In the genomic region with DNA sequence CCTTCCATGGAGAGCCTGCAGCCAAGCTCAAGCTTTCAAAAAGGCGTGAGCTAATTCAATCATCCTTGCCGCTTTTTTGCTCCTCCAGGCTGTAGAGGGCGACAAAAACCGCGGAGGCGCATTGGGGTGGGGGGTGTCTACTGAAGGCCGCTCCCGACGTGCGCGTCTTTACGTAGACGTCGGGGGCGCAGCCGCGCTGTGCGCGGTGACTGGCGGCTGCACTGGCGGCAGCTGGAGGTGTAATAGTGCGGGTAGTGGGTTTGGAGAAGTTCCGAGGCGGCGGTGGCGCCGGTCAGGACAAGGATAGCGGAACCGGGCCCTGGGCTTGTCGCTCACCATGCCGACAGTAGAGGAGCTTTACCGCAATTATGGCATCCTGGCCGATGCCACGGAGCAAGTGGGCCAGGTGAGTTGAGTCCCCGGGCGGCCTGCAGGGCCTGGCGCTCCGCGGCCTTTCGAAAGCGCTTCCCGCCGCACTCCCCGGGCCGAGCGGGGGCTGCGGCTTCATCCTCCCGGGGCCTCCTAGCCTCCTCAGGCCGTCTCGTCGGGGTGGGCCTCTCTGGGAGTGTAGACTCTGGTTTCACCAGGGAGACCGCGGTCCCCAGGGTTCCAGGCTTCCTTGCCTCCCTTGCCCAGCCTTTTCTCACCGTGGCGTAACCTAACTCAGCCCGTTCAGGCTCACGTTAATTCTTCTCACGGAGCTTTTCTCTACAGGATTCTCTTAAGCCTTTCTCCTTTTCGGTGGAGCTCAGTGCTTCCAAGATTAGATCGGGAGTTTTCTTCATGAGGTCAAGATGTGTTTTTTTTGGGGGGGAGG, we compare ENCODE assay signal across 1 cellular context.
TF ChIP-seq lines count a peak whose summit lies in the region.

A gene (plus strand): TSS at position 206 of the 817 bp plus-strand sequence. CDS start 132 bp downstream, at position 338.

TF ChIP-seq in HepG2, 621 proteins besides CTCF, POLR2A, EP300 and RAD21 (continued from another document and continues in another):
- TF ChIP-seq, protein P1, sequence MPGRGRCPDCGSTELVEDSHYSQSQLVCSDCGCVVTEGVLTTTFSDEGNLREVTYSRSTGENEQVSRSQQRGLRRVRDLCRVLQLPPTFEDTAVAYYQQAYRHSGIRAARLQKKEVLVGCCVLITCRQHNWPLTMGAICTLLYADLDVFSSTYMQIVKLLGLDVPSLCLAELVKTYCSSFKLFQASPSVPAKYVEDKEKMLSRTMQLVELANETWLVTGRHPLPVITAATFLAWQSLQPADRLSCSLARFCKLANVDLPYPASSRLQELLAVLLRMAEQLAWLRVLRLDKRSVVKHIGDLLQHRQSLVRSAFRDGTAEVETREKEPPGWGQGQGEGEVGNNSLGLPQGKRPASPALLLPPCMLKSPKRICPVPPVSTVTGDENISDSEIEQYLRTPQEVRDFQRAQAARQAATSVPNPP (CRISPR knock-in tag; IDR thresholded peaks at IDR 0.05) = peak; percentile 65; the same call in 1 of the 2 replicates
- peak; percentile 100 for TF ChIP-seq ZMYM4 (CRISPR knock-in tag; IDR thresholded peaks at IDR 0.05)
- peak; percentile 28; the same call in 1 of the 2 replicates for TF ChIP-seq ZNF652 (CRISPR knock-in tag; IDR thresholded peaks at IDR 0.05; ENCODE audit: borderline replicate concordance, low read depth)
- TF ChIP-seq ZNF496 (CRISPR knock-in tag; IDR thresholded peaks at IDR 0.05; ENCODE audit: insufficient replicate concordance) = no peak
- peak; percentile 94 for TF ChIP-seq IRF2 (CRISPR knock-in tag; IDR thresholded peaks at IDR 0.05)
- TF ChIP-seq, protein P2, sequence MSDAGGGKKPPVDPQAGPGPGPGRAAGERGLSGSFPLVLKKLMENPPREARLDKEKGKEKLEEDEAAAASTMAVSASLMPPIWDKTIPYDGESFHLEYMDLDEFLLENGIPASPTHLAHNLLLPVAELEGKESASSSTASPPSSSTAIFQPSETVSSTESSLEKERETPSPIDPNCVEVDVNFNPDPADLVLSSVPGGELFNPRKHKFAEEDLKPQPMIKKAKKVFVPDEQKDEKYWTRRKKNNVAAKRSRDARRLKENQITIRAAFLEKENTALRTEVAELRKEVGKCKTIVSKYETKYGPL (CRISPR knock-in tag; IDR thresholded peaks at IDR 0.05) = peak; percentile 71; the same call in 1 of the 2 replicates
- TF ChIP-seq HNRNPH1 (optimal IDR thresholded peaks at IDR 0.05; ENCODE audit: low read depth, low read length) = no peak
- TF ChIP-seq SNRNP70 (IDR thresholded peaks at IDR 0.05; ENCODE audit: low read depth, low read length) = no peak
- TF ChIP-seq PTBP1 (IDR thresholded peaks at IDR 0.05; ENCODE audit: low read depth, low read length, poor library complexity, severe bottlenecking) = no peak
- no peak for TF ChIP-seq ZNF251 (CRISPR knock-in tag; IDR thresholded peaks at IDR 0.05)
- TF ChIP-seq SOX6 (IDR thresholded peaks at IDR 0.05) = no peak
- peak; percentile 66 for TF ChIP-seq SOX6 (CRISPR knock-in tag; IDR thresholded peaks at IDR 0.05)
- TF ChIP-seq HOXA7 (CRISPR knock-in tag; IDR thresholded peaks at IDR 0.05) = no peak
- TF ChIP-seq ZNF432 (CRISPR knock-in tag; IDR thresholded peaks at IDR 0.05; ENCODE audit: borderline replicate concordance) = no peak
- TF ChIP-seq ZNF607 (CRISPR knock-in tag; IDR thresholded peaks at IDR 0.05; ENCODE audit: borderline replicate concordance) = peak; percentile 57; the same call in 1 of the 2 replicates
- TF ChIP-seq, protein P3, sequence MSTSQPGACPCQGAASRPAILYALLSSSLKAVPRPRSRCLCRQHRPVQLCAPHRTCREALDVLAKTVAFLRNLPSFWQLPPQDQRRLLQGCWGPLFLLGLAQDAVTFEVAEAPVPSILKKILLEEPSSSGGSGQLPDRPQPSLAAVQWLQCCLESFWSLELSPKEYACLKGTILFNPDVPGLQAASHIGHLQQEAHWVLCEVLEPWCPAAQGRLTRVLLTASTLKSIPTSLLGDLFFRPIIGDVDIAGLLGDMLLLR (CRISPR knock-in tag; IDR thresholded peaks at IDR 0.05) = 0 out of 2 replicates have a peak, but pooled peaks have one; percentile 20
- peak; percentile 69; the same call in 1 of the 2 replicates for TF ChIP-seq ZSCAN31 (CRISPR knock-in tag; IDR thresholded peaks at IDR 0.05; ENCODE audit: low read depth)
- TF ChIP-seq HNRNPK (IDR thresholded peaks at IDR 0.05; ENCODE audit: low read depth, low read length, poor library complexity, severe bottlenecking) = peak; percentile 52
- TF ChIP-seq ZBTB7A (CRISPR knock-in tag; IDR thresholded peaks at IDR 0.05) = 0 out of 2 replicates have a peak, but pooled peaks have one; percentile 16
- 0 out of 2 replicates have a peak, but pooled peaks have one; percentile 45 for TF ChIP-seq ZNF264 (CRISPR knock-in tag; IDR thresholded peaks at IDR 0.05)
- peak; percentile 99 for TF ChIP-seq YEATS2 (CRISPR knock-in tag; IDR thresholded peaks at IDR 0.05; ENCODE audit: borderline replicate concordance)
- TF ChIP-seq, protein P4, sequence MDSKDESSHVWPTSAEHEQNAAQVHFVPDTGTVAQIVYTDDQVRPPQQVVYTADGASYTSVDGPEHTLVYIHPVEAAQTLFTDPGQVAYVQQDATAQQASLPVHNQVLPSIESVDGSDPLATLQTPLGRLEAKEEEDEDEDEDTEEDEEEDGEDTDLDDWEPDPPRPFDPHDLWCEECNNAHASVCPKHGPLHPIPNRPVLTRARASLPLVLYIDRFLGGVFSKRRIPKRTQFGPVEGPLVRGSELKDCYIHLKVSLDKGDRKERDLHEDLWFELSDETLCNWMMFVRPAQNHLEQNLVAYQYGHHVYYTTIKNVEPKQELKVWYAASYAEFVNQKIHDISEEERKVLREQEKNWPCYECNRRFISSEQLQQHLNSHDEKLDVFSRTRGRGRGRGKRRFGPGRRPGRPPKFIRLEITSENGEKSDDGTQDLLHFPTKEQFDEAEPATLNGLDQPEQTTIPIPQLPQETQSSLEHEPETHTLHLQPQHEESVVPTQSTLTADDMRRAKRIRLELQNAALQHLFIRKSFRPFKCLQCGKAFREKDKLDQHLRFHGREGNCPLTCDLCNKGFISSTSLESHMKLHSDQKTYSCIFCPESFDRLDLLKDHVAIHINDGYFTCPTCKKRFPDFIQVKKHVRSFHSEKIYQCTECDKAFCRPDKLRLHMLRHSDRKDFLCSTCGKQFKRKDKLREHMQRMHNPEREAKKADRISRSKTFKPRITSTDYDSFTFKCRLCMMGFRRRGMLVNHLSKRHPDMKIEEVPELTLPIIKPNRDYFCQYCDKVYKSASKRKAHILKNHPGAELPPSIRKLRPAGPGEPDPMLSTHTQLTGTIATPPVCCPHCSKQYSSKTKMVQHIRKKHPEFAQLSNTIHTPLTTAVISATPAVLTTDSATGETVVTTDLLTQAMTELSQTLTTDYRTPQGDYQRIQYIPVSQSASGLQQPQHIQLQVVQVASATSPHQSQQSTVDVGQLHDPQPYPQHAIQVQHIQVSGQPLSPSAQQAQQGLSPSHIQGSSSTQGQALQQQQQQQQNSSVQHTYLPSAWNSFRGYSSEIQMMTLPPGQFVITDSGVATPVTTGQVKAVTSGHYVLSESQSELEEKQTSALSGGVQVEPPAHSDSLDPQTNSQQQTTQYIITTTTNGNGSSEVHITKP (CRISPR knock-in tag; IDR thresholded peaks at IDR 0.05; ENCODE audit: low read depth) = peak; percentile 69
- TF ChIP-seq NKX3-1 (CRISPR knock-in tag; IDR thresholded peaks at IDR 0.05) = no peak
- peak; percentile 85 for TF ChIP-seq DR1 (CRISPR knock-in tag; IDR thresholded peaks at IDR 0.05)
- no peak for TF ChIP-seq ZNF672 (CRISPR knock-in tag; IDR thresholded peaks at IDR 0.05)
- 0 out of 2 replicates have a peak, but pooled peaks have one; percentile 46 for TF ChIP-seq GTF3A (CRISPR knock-in tag; conservative IDR thresholded peaks at IDR 0.05)
- TF ChIP-seq ZNF12 (CRISPR knock-in tag; IDR thresholded peaks at IDR 0.05) = peak; percentile 31; the same call in 1 of the 2 replicates
- peak; percentile 73 for TF ChIP-seq NFYB (CRISPR knock-in tag; IDR thresholded peaks at IDR 0.05)
- TF ChIP-seq, protein P5, sequence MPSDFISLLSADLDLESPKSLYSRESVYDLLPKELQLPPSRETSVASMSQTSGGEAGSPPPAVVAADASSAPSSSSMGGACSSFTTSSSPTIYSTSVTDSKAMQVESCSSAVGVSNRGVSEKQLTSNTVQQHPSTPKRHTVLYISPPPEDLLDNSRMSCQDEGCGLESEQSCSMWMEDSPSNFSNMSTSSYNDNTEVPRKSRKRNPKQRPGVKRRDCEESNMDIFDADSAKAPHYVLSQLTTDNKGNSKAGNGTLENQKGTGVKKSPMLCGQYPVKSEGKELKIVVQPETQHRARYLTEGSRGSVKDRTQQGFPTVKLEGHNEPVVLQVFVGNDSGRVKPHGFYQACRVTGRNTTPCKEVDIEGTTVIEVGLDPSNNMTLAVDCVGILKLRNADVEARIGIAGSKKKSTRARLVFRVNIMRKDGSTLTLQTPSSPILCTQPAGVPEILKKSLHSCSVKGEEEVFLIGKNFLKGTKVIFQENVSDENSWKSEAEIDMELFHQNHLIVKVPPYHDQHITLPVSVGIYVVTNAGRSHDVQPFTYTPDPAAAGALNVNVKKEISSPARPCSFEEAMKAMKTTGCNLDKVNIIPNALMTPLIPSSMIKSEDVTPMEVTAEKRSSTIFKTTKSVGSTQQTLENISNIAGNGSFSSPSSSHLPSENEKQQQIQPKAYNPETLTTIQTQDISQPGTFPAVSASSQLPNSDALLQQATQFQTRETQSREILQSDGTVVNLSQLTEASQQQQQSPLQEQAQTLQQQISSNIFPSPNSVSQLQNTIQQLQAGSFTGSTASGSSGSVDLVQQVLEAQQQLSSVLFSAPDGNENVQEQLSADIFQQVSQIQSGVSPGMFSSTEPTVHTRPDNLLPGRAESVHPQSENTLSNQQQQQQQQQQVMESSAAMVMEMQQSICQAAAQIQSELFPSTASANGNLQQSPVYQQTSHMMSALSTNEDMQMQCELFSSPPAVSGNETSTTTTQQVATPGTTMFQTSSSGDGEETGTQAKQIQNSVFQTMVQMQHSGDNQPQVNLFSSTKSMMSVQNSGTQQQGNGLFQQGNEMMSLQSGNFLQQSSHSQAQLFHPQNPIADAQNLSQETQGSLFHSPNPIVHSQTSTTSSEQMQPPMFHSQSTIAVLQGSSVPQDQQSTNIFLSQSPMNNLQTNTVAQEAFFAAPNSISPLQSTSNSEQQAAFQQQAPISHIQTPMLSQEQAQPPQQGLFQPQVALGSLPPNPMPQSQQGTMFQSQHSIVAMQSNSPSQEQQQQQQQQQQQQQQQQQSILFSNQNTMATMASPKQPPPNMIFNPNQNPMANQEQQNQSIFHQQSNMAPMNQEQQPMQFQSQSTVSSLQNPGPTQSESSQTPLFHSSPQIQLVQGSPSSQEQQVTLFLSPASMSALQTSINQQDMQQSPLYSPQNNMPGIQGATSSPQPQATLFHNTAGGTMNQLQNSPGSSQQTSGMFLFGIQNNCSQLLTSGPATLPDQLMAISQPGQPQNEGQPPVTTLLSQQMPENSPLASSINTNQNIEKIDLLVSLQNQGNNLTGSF (CRISPR knock-in tag; IDR thresholded peaks at IDR 0.05) = 0 out of 2 replicates have a peak, but pooled peaks have one; percentile 49
- TF ChIP-seq TSC22D2 (CRISPR knock-in tag; IDR thresholded peaks at IDR 0.05; ENCODE audit: borderline replicate concordance) = no peak
- peak; percentile 98 for TF ChIP-seq SPEN (CRISPR knock-in tag; IDR thresholded peaks at IDR 0.05; ENCODE audit: low read depth)
- peak; percentile 67 for TF ChIP-seq NFKBIZ (CRISPR knock-in tag; IDR thresholded peaks at IDR 0.05)
- TF ChIP-seq, protein P6, sequence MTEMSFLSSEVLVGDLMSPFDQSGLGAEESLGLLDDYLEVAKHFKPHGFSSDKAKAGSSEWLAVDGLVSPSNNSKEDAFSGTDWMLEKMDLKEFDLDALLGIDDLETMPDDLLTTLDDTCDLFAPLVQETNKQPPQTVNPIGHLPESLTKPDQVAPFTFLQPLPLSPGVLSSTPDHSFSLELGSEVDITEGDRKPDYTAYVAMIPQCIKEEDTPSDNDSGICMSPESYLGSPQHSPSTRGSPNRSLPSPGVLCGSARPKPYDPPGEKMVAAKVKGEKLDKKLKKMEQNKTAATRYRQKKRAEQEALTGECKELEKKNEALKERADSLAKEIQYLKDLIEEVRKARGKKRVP (CRISPR knock-in tag; IDR thresholded peaks at IDR 0.05) = peak in 1 of 2 experiments; percentile 50; a peak in 1 of 4 replicates
- TF ChIP-seq RARG (CRISPR knock-in tag; IDR thresholded peaks at IDR 0.05; ENCODE audit: low read depth) = no peak
- TF ChIP-seq ISL2 (CRISPR knock-in tag; IDR thresholded peaks at IDR 0.05) = peak; percentile 66; the same call in 1 of the 2 replicates
- no peak for TF ChIP-seq AKAP8 (CRISPR knock-in tag; IDR thresholded peaks at IDR 0.05)
- TF ChIP-seq MBNL3 (CRISPR knock-in tag; conservative IDR thresholded peaks at IDR 0.05) = no peak
- no peak for TF ChIP-seq ATAD3A (CRISPR knock-in tag; IDR thresholded peaks at IDR 0.05)
- TF ChIP-seq, protein P7, sequence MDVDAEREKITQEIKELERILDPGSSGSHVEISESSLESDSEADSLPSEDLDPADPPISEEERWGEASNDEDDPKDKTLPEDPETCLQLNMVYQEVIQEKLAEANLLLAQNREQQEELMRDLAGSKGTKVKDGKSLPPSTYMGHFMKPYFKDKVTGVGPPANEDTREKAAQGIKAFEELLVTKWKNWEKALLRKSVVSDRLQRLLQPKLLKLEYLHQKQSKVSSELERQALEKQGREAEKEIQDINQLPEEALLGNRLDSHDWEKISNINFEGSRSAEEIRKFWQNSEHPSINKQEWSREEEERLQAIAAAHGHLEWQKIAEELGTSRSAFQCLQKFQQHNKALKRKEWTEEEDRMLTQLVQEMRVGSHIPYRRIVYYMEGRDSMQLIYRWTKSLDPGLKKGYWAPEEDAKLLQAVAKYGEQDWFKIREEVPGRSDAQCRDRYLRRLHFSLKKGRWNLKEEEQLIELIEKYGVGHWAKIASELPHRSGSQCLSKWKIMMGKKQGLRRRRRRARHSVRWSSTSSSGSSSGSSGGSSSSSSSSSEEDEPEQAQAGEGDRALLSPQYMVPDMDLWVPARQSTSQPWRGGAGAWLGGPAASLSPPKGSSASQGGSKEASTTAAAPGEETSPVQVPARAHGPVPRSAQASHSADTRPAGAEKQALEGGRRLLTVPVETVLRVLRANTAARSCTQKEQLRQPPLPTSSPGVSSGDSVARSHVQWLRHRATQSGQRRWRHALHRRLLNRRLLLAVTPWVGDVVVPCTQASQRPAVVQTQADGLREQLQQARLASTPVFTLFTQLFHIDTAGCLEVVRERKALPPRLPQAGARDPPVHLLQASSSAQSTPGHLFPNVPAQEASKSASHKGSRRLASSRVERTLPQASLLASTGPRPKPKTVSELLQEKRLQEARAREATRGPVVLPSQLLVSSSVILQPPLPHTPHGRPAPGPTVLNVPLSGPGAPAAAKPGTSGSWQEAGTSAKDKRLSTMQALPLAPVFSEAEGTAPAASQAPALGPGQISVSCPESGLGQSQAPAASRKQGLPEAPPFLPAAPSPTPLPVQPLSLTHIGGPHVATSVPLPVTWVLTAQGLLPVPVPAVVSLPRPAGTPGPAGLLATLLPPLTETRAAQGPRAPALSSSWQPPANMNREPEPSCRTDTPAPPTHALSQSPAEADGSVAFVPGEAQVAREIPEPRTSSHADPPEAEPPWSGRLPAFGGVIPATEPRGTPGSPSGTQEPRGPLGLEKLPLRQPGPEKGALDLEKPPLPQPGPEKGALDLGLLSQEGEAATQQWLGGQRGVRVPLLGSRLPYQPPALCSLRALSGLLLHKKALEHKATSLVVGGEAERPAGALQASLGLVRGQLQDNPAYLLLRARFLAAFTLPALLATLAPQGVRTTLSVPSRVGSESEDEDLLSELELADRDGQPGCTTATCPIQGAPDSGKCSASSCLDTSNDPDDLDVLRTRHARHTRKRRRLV (CRISPR knock-in tag; IDR thresholded peaks at IDR 0.05) = peak; percentile 79; the same call in 1 of the 2 replicates
- peak; percentile 76; the same call in 1 of the 2 replicates for TF ChIP-seq KLF12 (CRISPR knock-in tag; IDR thresholded peaks at IDR 0.05; ENCODE audit: borderline replicate concordance)
